Comparison of ENCODE assay signal across 11 cellular contexts in genomic region chrX:56762220-56762619, GRCh38. TPM values are rescaled to one million over a fixed set of nuclear protein-coding genes. Genes with fewer than 3 reads are reported as not detected.
A peak's percentile ranks its signal among the peaks of the same experiment; 100 is the strongest.
DNase-seq lines count a peak whose midpoint lies in the region; ATAC-seq and TF ChIP-seq lines count a peak whose summit lies in the region.
"Had no signal": no experiment of that assay in that cellular context is flagged by ENCODE, and none has a peak within 500 bp of the region (broad histone marks: within the 10 kb centered on the region; RNA-seq: fewer than 3 reads in every experiment).

No MANE protein-coding gene starts in this region.

- H2BK15ac ChIP-seq in mesenchymal stem cell (ENCODE audit: low read depth, poor library complexity, severe bottlenecking) = no peak overlapping the region

- intact Hi-C loops in Right ventricle myocardium superior (cut with DNase I) = no loop called here

- H3K79me2 ChIP-seq in KMS-11 (ENCODE audit: insufficient read depth, low read depth) = no peaks in the 10 kb centered on the region

- peak overlapping the region; percentile 91; the same call in 1 of the 2 replicates for H3K9ac ChIP-seq in KMS-11
- peak overlapping the region; percentile 47 for H3K9ac ChIP-seq in mesenchymal stem cell (ENCODE audit: low read length)

- ATAC-seq in GM18502 (IDR thresholded peaks at IDR 0.05; ENCODE audit: poor library complexity, unreplicated experiment) (peak; percentile 38), GM21529 (IDR thresholded peaks at IDR 0.05; ENCODE audit: unreplicated experiment) (peak; percentile 25), Right ventricle myocardium superior (ENCODE audit: poor library complexity) (no peak), GM21737 (IDR thresholded peaks at IDR 0.05; ENCODE audit: unreplicated experiment) (no peak)

- no peak overlapping the region for H2AK5ac ChIP-seq in mesenchymal stem cell (ENCODE audit: low read length, severe bottlenecking)

- H2BK120ac ChIP-seq in mesenchymal stem cell (ENCODE audit: low read depth, low read length) = no peak overlapping the region

- peak overlapping the region; percentile 93; the same call in 1 of the 2 replicates for H3K27ac ChIP-seq in KMS-11
- no peak overlapping the region for H3K27ac ChIP-seq in mesenchymal stem cell (ENCODE audit: low read length, poor library complexity, severe bottlenecking)
- H3K27ac ChIP-seq: prostate gland, RWPE1 had no signal

- H3K4me1 ChIP-seq in KMS-11 (ENCODE audit: low read depth, poor library complexity, severe bottlenecking) (peaks cover 37% of the 10 kb centered on the region), mesenchymal stem cell (ENCODE audit: control insufficient read depth, insufficient read depth, low read depth, low read length) (peaks cover 7% of the 10 kb centered on the region)
- H3K4me1 ChIP-seq: prostate gland had no signal

- H3K4ac ChIP-seq in mesenchymal stem cell (ENCODE audit: low read depth in 1 of 2, low read length in 2 of 2) = no peak overlapping the region

- no peak overlapping the region for H2BK12ac ChIP-seq in mesenchymal stem cell (ENCODE audit: low read length in 2 of 2)

- no peak overlapping the region for H3K23ac ChIP-seq in mesenchymal stem cell (ENCODE audit: low read length in 2 of 2)

- no peak overlapping the region for H4K8ac ChIP-seq in mesenchymal stem cell (ENCODE audit: low read length)

- no peak overlapping the region for H2BK5ac ChIP-seq in mesenchymal stem cell (ENCODE audit: low read depth, low read length, poor library complexity, severe bottlenecking)

- WGBS in mesenchymal stem cell = 92% methylated on average over 1 of the region's 3 CpGs

- H3K27me3 ChIP-seq in KMS-11 (ENCODE audit: insufficient read depth, low read depth) = no peaks in the 10 kb centered on the region
- H3K27me3 ChIP-seq in mesenchymal stem cell (ENCODE audit: control insufficient read depth in 1 of 2, insufficient read depth in 1 of 2, low read length in 2 of 2) = peaks cover 0 to 32% of the 10 kb centered on the region in 2 experiments

- H3K4me2 ChIP-seq in KMS-11 (peak overlapping the region; percentile 91), mesenchymal stem cell (ENCODE audit: low read length, poor library complexity, severe bottlenecking) (no peak overlapping the region)

- no peak overlapping the region for H3K18ac ChIP-seq in mesenchymal stem cell (ENCODE audit: low read depth in 1 of 2, low read length in 2 of 2)

- TF ChIP-seq CTCF in KMS-11 (conservative IDR thresholded peaks at IDR 0.05; ENCODE audit: low read depth, low read length) = no peak

- no peaks in the 10 kb centered on the region for H3K36me3 ChIP-seq in KMS-11 (ENCODE audit: insufficient read depth)
- peaks cover 0 to 22% of the 10 kb centered on the region in 2 experiments for H3K36me3 ChIP-seq in mesenchymal stem cell (ENCODE audit: control insufficient read depth in 1 of 2, insufficient read depth in 2 of 2, low read depth in 1 of 2, low read length in 2 of 2)
- H3K36me3 ChIP-seq: prostate gland had no signal

- peaks cover 21% of the 10 kb centered on the region for H3K79me1 ChIP-seq in mesenchymal stem cell (replicated peaks; ENCODE audit: low read length, poor library complexity, severe bottlenecking)

- H2AFZ ChIP-seq in KMS-11 (ENCODE audit: low read depth) (peak overlapping the region; percentile 14; the same call in 1 of the 2 replicates), mesenchymal stem cell (ENCODE audit: low read depth, low read length) (no peak overlapping the region)

- H3K9me3 ChIP-seq in mesenchymal stem cell (ENCODE audit: control insufficient read depth, low read length) = no peaks in the 10 kb centered on the region
- H3K9me3 ChIP-seq: prostate gland had no signal

- no peak overlapping the region for H3K4me3 ChIP-seq in KMS-11 (IDR thresholded peaks at IDR 0.05; ENCODE audit: insufficient read depth, low read depth, low read length)
- H3K4me3 ChIP-seq in mesenchymal stem cell (ENCODE audit: insufficient read depth in 1 of 2, low read depth in 1 of 2, low read length in 2 of 2) = peak overlapping the region in 1 of 2 experiments; percentile 48
- H3K4me3 ChIP-seq: prostate gland had no signal

- no peaks in the 10 kb centered on the region for H4K20me1 ChIP-seq in KMS-11 (ENCODE audit: insufficient read depth)

- no peak overlapping the region for H4K91ac ChIP-seq in mesenchymal stem cell (ENCODE audit: low read length)

- DNase-seq in mesenchymal stem cell = no peak
- no peak for DNase-seq in Right ventricle myocardium superior
- DNase-seq in NCI-H2081 (lab: John Stamatoyannopoulos, UW) = no peak
- DNase-seq in islet precursor cell = no peak
- DNase-seq: NCI-H1105 treated with DMSO at 0.1 percent for 48 hours had no signal

- no peak overlapping the region for H3K14ac ChIP-seq in mesenchymal stem cell (ENCODE audit: low read length in 2 of 2)

RNA-seq across cellular contexts. Expression of gene NBDY, which starts 33.2 kb away (rescaled TPM):
- polyA plus RNA-seq in mesenchymal stem cell (2013, experiment 1 of 2) = 125 TPM
- 135 TPM for polyA plus RNA-seq in mesenchymal stem cell (2013, experiment 2 of 2)
- 22.3 TPM for total RNA-seq in Right ventricle myocardium superior

Comparison
In these comparisons a context has a peak if more than half of its experiments do, and no peak if none do; other contexts are left out.
1. ATAC-seq: peak in GM18502 (single experiment) and GM21529 (single experiment); none in Right ventricle myocardium superior (single experiment) and GM21737 (single experiment).